1 cellular context compared by ENCODE assay signal in genomic region chr18:32048507-32049091, GRCh38.
TF ChIP-seq lines count a peak whose summit lies in the region.

No MANE protein-coding gene starts in this region.

TF ChIP-seq in SK-N-SH treated with all-trans-retinoic acid at 6 μM for 48 hours, 23 proteins besides CTCF, POLR2A, EP300 and RAD21 (continued from another document):
- TF ChIP-seq GLIS3 (CRISPR knock-in tag; IDR thresholded peaks at IDR 0.05) (no peak), PATZ1 (CRISPR knock-in tag; IDR thresholded peaks at IDR 0.05; ENCODE audit: borderline replicate concordance) (no peak), ZC3H10 (CRISPR knock-in tag; IDR thresholded peaks at IDR 0.05) (no peak), PPARA (CRISPR knock-in tag; IDR thresholded peaks at IDR 0.05; ENCODE audit: borderline replicate concordance) (no peak), ISL1 (CRISPR knock-in tag; IDR thresholded peaks at IDR 0.05) (no peak)
